In genomic region chr3:119700269-119700919, GRCh38 we compare ENCODE assay signal across 8 cellular contexts. TPM values are rescaled to one million over a fixed set of nuclear protein-coding genes. Genes with fewer than 3 reads are reported as not detected.
A peak's percentile ranks its signal among the peaks of the same experiment; 100 is the strongest.
DNase-seq lines count a peak whose midpoint lies in the region; ATAC-seq and TF ChIP-seq lines count a peak whose summit lies in the region.

No MANE protein-coding gene starts in this region.

- H3K4me1 Mint-ChIP-seq in CD14-positive monocyte = peaks cover 28% of the 10 kb centered on the region
- peaks cover 24% of the 10 kb centered on the region for H3K4me1 Mint-ChIP-seq in central memory CD8-positive, alpha-beta T cell

- POLR2A ChIA-PET in OCI-LY7 (lab: Charles Lee) = no interaction called here

- H3K36me3 Mint-ChIP-seq in CD14-positive monocyte = peaks cover 4 to 6% of the 10 kb centered on the region in 2 donors
- peaks cover 2% of the 10 kb centered on the region for H3K36me3 Mint-ChIP-seq in central memory CD8-positive, alpha-beta T cell (ENCODE audit: insufficient read depth)

- no peak for TF ChIP-seq EP300 in stomach (IDR thresholded peaks at IDR 0.05)

- peaks cover 5 to 10% (median 8%) of the 10 kb centered on the region in 7 donors for H3K9me3 Mint-ChIP-seq in CD14-positive monocyte
- no peaks in the 10 kb centered on the region for H3K9me3 Mint-ChIP-seq in central memory CD8-positive, alpha-beta T cell

- no peak overlapping the region for H3K4me3 ChIP-seq in thoracic aorta
- H3K4me3 ChIP-seq in OCI-LY7 (ENCODE audit: low read depth, low read length, poor library complexity, severe bottlenecking) = no peak overlapping the region
- H3K4me3 ChIP-seq in stomach = no peak overlapping the region

- peak; percentile 47 for ATAC-seq in central memory CD8-positive, alpha-beta T cell (replicated peaks; ENCODE audit: extremely low read depth, poor library complexity, severe bottlenecking)
- peak; percentile 21 for ATAC-seq in thoracic aorta (ENCODE audit: insufficient number of reproducible peaks, low FRiP score, low read depth)

- CTCF ChIA-PET in OCI-LY7 (lab: Charles Lee; ENCODE audit: unreplicated experiment) = no interaction called here

- 69 to 88% (median 80%) methylated on average over 4 of the region's 4 CpGs for WGBS in stomach, 5 donors

- no peaks in the 10 kb centered on the region for H3K27me3 ChIP-seq in thoracic aorta (replicated peaks; ENCODE audit: insufficient read depth)
- no peaks in the 10 kb centered on the region for H3K27me3 ChIP-seq in stomach

- H3K4me1 ChIP-seq in thoracic aorta (ENCODE audit: control insufficient read depth in 1 of 2, low read depth in 2 of 2) = peaks cover 3 to 11% of the 10 kb centered on the region in 2 donors
- no peaks in the 10 kb centered on the region for H3K4me1 ChIP-seq in OCI-LY7 (ENCODE audit: insufficient read depth, low read length, poor library complexity, severe bottlenecking)
- H3K4me1 ChIP-seq in stomach = peaks cover 7 to 37% (median 23%) of the 10 kb centered on the region in 4 donors

- peak overlapping the region; percentile 84 to 94 (median 92) for H3K27ac Mint-ChIP-seq in CD14-positive monocyte
- peak overlapping the region; percentile 30 for H3K27ac Mint-ChIP-seq in central memory CD8-positive, alpha-beta T cell (ENCODE audit: low read depth)

- BruUV-seq in OCI-LY7 (replicated peaks; lab: Mats Ljungman, UMichigan) = no TSS peak

- no peaks in the 10 kb centered on the region for H3K9me2 ChIP-seq in OCI-LY7 (ENCODE audit: insufficient read depth, low read length)

- H3K27ac ChIP-seq in thoracic aorta (no peak overlapping the region), OCI-LY7 (ENCODE audit: low read depth, low read length, poor library complexity, severe bottlenecking) (no peak overlapping the region), stomach (no peak overlapping the region)

- no peak overlapping the region for H2AFZ ChIP-seq in OCI-LY7 (ENCODE audit: low read length)

- H3K27me3 Mint-ChIP-seq in CD14-positive monocyte (ENCODE audit: low read depth in 3 of 3) = peaks cover 2 to 16% (median 6%) of the 10 kb centered on the region in 3 donors
- H3K27me3 Mint-ChIP-seq in central memory CD8-positive, alpha-beta T cell = no peaks in the 10 kb centered on the region

- TF ChIP-seq CTCF in CD14-positive monocyte (IDR thresholded peaks at IDR 0.05) (no peak), thoracic aorta (IDR thresholded peaks at IDR 0.05) (no peak), OCI-LY7 (conservative IDR thresholded peaks at IDR 0.05; ENCODE audit: low read length) (no peak), stomach (IDR thresholded peaks at IDR 0.05) (no peak)

- TF ChIP-seq POLR2A in stomach (IDR thresholded peaks at IDR 0.05) = no peak

- H3K9me3 ChIP-seq in thoracic aorta (no peaks in the 10 kb centered on the region), OCI-LY7 (ENCODE audit: low read length) (no peaks in the 10 kb centered on the region), stomach (no peaks in the 10 kb centered on the region)

- H4K20me1 ChIP-seq in OCI-LY7 (ENCODE audit: insufficient read depth, low read length) = no peaks in the 10 kb centered on the region

- no peaks in the 10 kb centered on the region for H3K36me3 ChIP-seq in thoracic aorta
- no peaks in the 10 kb centered on the region for H3K36me3 ChIP-seq in OCI-LY7 (ENCODE audit: insufficient read depth, low read length)
- no peaks in the 10 kb centered on the region for H3K36me3 ChIP-seq in stomach

- DNase-seq in CD14-positive monocyte (ENCODE audit: low spot score) (peak; percentile 81), GM19238 (ENCODE audit: insufficient read length, low spot score) (peak; percentile 21), LoVo (ENCODE audit: low spot score) (peak; percentile 18), thoracic aorta (ENCODE audit: low spot score) (no peak), NCI-H187 treated with DMSO at 0.1 percent for 48 hours (lab: John Stamatoyannopoulos, UW) (no peak), OCI-LY7 (ENCODE audit: low spot score) (no peak), stomach (no peak)
- DNase-seq in central memory CD8-positive, alpha-beta T cell (ENCODE audit: low spot score in 2 of 2) = peak in 1 of 2 donors; percentile 19

- intact Hi-C loops in CD14-positive monocyte (cut with micrococcal nuclease) = loop anchor here in 1 of 2 donors (2.0 to 10.0 kb wide), 3 partner anchors 62 to 394 kb away; partner anchors contain the start of genes GSK3B and TMEM39A
- intact Hi-C loops in OCI-LY7 (cut with micrococcal nuclease; ENCODE audit: unreplicated experiment) = no loop called here
- intact Hi-C loops in stomach (cut with DNase I; ENCODE audit: low total_unique reads) = no loop called here

- H3K4me3 Mint-ChIP-seq in CD14-positive monocyte = peak overlapping the region in 1 of 2 donors; percentile 43
- H3K4me3 Mint-ChIP-seq in central memory CD8-positive, alpha-beta T cell = no peak overlapping the region

- no peak overlapping the region for H3K4me2 ChIP-seq in OCI-LY7 (ENCODE audit: low read length)

- no peaks in the 10 kb centered on the region for H3K79me2 ChIP-seq in OCI-LY7 (ENCODE audit: insufficient read depth, low read depth, low read length)

RNA-seq across cellular contexts. Expression of gene CFAP91, which starts 2.4 kb away (rescaled TPM):
- polyA plus RNA-seq in CD14-positive monocyte (under 1 TPM in 1 of 2 donors, not detected in 1; 0.14 TPM), stomach (1 to 10 TPM; 1.5 to 1.8 (median 1.5) TPM)
- total RNA-seq in thoracic aorta (10 to 100 TPM in 1 of 2 donors, not detected in 1; 11.4 TPM), OCI-LY7 (2022) (not detected in 2 replicates), stomach (10 to 100 TPM in 1 of 5 donors, 1 to 10 TPM in 4; 3.6 to 46.1 (median 3.8) TPM)
- not detected in 2 replicates for total RNA-seq in OCI-LY7 (2014; rRNA removed; shearing (Covaris generic))

RNA-seq across cellular contexts. Expression of gene COX17, which starts 23.2 kb away (rescaled TPM):
- 10 to 100 TPM; 81.6 to 83.6 TPM for polyA plus RNA-seq in CD14-positive monocyte
- total RNA-seq in thoracic aorta = 10 to 100 TPM; 15.2 to 51.3 TPM
- 77.3 and 109 TPM in 2 replicates for total RNA-seq in OCI-LY7 (2014; rRNA removed; shearing (Covaris generic))
- total RNA-seq in OCI-LY7 (2022) = 78.5 and 80.0 TPM in 2 replicates
- total RNA-seq in stomach = 10 to 100 TPM; 28.6 to 65.9 (median 32.5) TPM
- polyA plus RNA-seq in stomach = 100 to 1,000 TPM; 164 to 184 (median 179) TPM

RNA-seq across cellular contexts. Expression of gene POPDC2, which starts 40.0 kb away (rescaled TPM):
- under 1 TPM; 0.58 to 0.63 TPM for polyA plus RNA-seq in CD14-positive monocyte
- 10 to 100 TPM; 13.3 to 35.2 TPM for total RNA-seq in thoracic aorta
- 0.16 and 1.1 TPM in 2 replicates for total RNA-seq in OCI-LY7 (2014; rRNA removed; shearing (Covaris generic))
- total RNA-seq in OCI-LY7 (2022) = 0.96 and 1.3 TPM in 2 replicates
- 10 to 100 TPM in 1 of 5 donors, 1 to 10 TPM in 4; 8.5 to 10.7 (median 9.3) TPM for total RNA-seq in stomach
- 1 to 10 TPM; 1.4 to 5.6 (median 2.7) TPM for polyA plus RNA-seq in stomach

Comparison
In these comparisons a context has a peak if more than half of its experiments do, and no peak if none do; other contexts are left out.
1. DNase-seq: peak in CD14-positive monocyte (single experiment), GM19238 (single experiment) and LoVo (single experiment); none in thoracic aorta (single experiment), NCI-H187 treated with DMSO at 0.1 percent for 48 hours (single experiment), OCI-LY7 (single experiment) and stomach (single experiment).
2. RNA of gene POPDC2, which starts 40.0 kb away (total RNA-seq): 13.3 to 35.2 TPM in thoracic aorta and 8.5 to 10.7 TPM in stomach; 0.16 to 1.3 TPM in OCI-LY7; every median in the first group is over 4 times any median in the second.